17 cellular contexts compared by ENCODE assay signal in the genomic region with DNA sequence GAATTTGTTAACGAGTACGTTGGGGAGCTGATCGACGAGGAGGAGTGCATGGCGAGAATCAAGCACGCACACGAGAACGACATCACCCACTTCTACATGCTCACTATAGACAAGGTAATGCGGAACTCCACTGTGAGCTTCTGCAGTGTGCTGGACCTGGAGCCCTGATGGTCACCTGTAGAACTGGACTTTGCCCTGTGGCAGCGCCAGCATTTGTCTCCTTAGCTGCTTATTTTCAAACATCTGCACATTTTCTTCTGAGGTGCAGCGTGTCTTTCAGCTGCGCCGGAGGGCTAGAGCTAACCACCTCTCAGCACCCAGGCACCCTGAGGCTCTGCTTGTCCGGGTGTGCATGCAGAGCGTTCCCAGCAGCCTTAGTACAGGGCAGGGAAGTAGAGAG. TPM values are rescaled to one million over a fixed set of nuclear protein-coding genes. Genes with fewer than 3 reads are reported as not detected.
A peak's percentile ranks its signal among the peaks of the same experiment; 100 is the strongest.
DNase-seq lines count a peak whose midpoint lies in the region; ATAC-seq, FAIRE-seq and TF ChIP-seq lines count a peak whose summit lies in the region.
"Had no signal": no experiment of that assay in that cellular context is flagged by ENCODE, and none has a peak within 500 bp of the region (broad histone marks: within the 10 kb centered on the region; RNA-seq: fewer than 3 reads in every experiment).

No MANE protein-coding gene starts in this region.

- H3K9me3 ChIP-seq in osteoblast (ENCODE audit: low read depth, low read length) (no peaks in the 10 kb centered on the region), Peyer's patch (no peaks in the 10 kb centered on the region)
- H3K9me3 ChIP-seq: A549, Caco-2, HAP-1 had no signal

- no peak for TF ChIP-seq CTCF in osteoblast (IDR thresholded peaks at IDR 0.05; ENCODE audit: extremely low read depth, low read depth, low read length)
- TF ChIP-seq CTCF in Peyer's patch (IDR thresholded peaks at IDR 0.05) = no peak

- H3K27ac Mint-ChIP-seq in central memory CD8-positive, alpha-beta T cell (ENCODE audit: low read depth) = peak overlapping the region; percentile 74

- H3K36me3 ChIP-seq in osteoblast (ENCODE audit: insufficient read depth, low read length) = peaks cover 67% of the 10 kb centered on the region
- peaks cover 0 to 70% (median 0%) of the 10 kb centered on the region in 3 donors for H3K36me3 ChIP-seq in Peyer's patch

- no peaks in the 10 kb centered on the region for H3K27me3 Mint-ChIP-seq in central memory CD8-positive, alpha-beta T cell
- H3K27me3 Mint-ChIP-seq: CD8-positive, alpha-beta memory T cell had no signal

- H3K4me1 Mint-ChIP-seq in central memory CD8-positive, alpha-beta T cell = peaks cover 12% of the 10 kb centered on the region
- H3K4me1 Mint-ChIP-seq: CD14-positive monocyte had no signal

- peaks cover 40% of the 10 kb centered on the region for H3K79me2 ChIP-seq in osteoblast (ENCODE audit: insufficient read depth, low read length)

- peaks cover 5% of the 10 kb centered on the region for H4K20me1 ChIP-seq in osteoblast (ENCODE audit: insufficient read depth, low read length)

- H3K4me3 ChIP-seq in osteoblast (ENCODE audit: insufficient read depth, low read length) (no peak overlapping the region), Peyer's patch (no peak overlapping the region)
- H3K4me3 ChIP-seq: A549, HAP-1 had no signal

- H2AFZ ChIP-seq in osteoblast (ENCODE audit: low read length) = no peak overlapping the region

- peak; percentile 23 for FAIRE-seq in HTR-8/SVneo (lab: Jason Lieb, UNC)
- FAIRE-seq: A549, GM12892, H1 had no signal

- no peak for TF ChIP-seq POLR2A in Peyer's patch (IDR thresholded peaks at IDR 0.05)

- no peaks in the 10 kb centered on the region for H3K27me3 ChIP-seq in osteoblast (ENCODE audit: insufficient read depth, low read length)
- no peaks in the 10 kb centered on the region for H3K27me3 ChIP-seq in Peyer's patch

- DNase-seq in HTR-8/SVneo (ENCODE audit: insufficient read length, low spot score) (no peak), osteoblast (ENCODE audit: insufficient read length, low spot score, missing footprints) (no peak), Peyer's patch (no peak)
- DNase-seq in central memory CD8-positive, alpha-beta T cell (ENCODE audit: low spot score in 2 of 2) = no peak
- DNase-seq in activated CD8-positive, alpha-beta memory T cell treated with anti-CD3 and anti-CD28 coated beads, Interleukin-2, amount 50 U/mL, for 4 hours = no peak
- DNase-seq: Caco-2; CD8-positive, alpha-beta memory T cell; DND-41; GDM1; KBM-7 had no signal

- no peak overlapping the region for H3K4me3 Mint-ChIP-seq in central memory CD8-positive, alpha-beta T cell
- H3K4me3 Mint-ChIP-seq: CD14-positive monocyte; CD8-positive, alpha-beta memory T cell had no signal

- peaks cover 3% of the 10 kb centered on the region for H3K4me1 ChIP-seq in osteoblast (ENCODE audit: insufficient read depth, low read length)
- H3K4me1 ChIP-seq in Peyer's patch = no peaks in the 10 kb centered on the region
- H3K4me1 ChIP-seq: A549, Caco-2, HAP-1 had no signal

- H3K36me3 Mint-ChIP-seq in central memory CD8-positive, alpha-beta T cell (ENCODE audit: insufficient read depth) = peaks cover 31% of the 10 kb centered on the region

- peak overlapping the region; percentile 26 for H3K27ac ChIP-seq in osteoblast (ENCODE audit: low read depth, low read length)
- no peak overlapping the region for H3K27ac ChIP-seq in Peyer's patch
- H3K27ac ChIP-seq: A549, HL-60 had no signal

- H3K9me3 Mint-ChIP-seq in central memory CD8-positive, alpha-beta T cell = no peaks in the 10 kb centered on the region
- H3K9me3 Mint-ChIP-seq: CD14-positive monocyte; CD8-positive, alpha-beta memory T cell had no signal

- no peak for ATAC-seq in central memory CD8-positive, alpha-beta T cell (replicated peaks; ENCODE audit: extremely low read depth, poor library complexity, severe bottlenecking)
- ATAC-seq in GM21737 (IDR thresholded peaks at IDR 0.05; ENCODE audit: unreplicated experiment) = no peak
- ATAC-seq: A549 had no signal

- H3K4me2 ChIP-seq in osteoblast (ENCODE audit: insufficient read depth, low read length) = no peak overlapping the region
- H3K4me2 ChIP-seq: A549 had no signal

RNA-seq across cellular contexts. Expression of a gene that starts 47.7 kb away (rescaled TPM):
- total RNA-seq in osteoblast (19.2 and 19.9 TPM in 2 replicates), Peyer's patch (10 to 100 TPM; 27.7 to 56.9 (median 42.8) TPM)
